In the genomic region with DNA sequence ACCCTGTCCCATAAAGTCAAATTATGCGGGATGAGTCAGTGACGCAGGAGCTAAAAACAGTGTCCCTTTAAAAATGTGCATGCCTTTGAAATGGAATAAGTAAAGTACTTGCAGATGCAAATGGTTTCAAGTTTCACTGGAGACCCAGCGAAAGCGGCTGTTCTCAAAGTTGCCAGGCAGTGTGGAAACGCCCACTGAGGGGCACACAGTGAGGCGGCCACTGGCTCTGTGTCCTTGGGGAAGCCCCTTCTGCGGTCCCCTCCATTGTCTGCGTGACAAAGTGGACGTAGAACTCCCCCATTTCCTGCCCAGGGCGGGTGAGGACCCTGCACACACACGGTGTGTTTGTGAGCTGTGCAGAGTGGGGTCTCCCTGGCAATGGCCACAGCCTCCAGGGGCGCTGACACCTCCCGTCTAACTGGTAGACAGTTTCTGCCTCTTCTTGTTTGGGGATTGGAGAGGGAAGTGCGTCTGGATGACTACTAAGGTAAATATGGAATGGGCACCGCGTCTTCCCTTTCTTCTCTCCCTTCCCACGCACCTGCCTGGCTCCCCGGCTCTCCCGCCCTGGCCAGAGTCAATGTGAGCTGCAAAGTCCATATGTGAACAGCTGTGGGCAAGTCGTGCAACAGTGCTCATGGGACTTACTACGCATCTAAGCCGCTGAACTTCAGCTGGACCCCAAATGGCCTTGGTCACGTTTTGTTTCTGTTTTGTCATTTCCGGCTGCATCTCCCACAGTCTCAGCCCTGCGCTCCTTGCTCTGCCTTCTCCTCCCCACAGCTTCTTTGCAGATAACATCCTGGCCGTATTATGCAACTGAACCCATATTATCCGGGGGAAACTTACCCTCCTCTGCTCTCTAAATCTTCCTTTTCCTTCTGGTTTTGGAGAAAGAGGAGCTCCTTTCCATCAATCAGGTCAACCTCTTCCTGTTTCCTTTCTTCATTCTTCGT, we compare ENCODE assay signal across 8 cellular contexts. TPM values are rescaled to one million over a fixed set of nuclear protein-coding genes. Genes with fewer than 3 reads are reported as not detected.
DNase-seq lines count a peak whose midpoint lies in the region; FAIRE-seq and TF ChIP-seq lines count a peak whose summit lies in the region.

No MANE protein-coding gene starts in this region.

- H3K27ac ChIP-seq in keratinocyte (ENCODE audit: control insufficient read depth, insufficient read depth, low read length) (no peak overlapping the region), stomach (peak overlapping the region; percentile 48 to 79 (median 67))

- peak overlapping the region in 1 of 3 experiments; percentile 36 for H3K4me3 ChIP-seq in keratinocyte (ENCODE audit: control insufficient read depth in 2 of 3, extremely low read depth in 1 of 3, insufficient read depth in 2 of 3, low read depth in 1 of 3, low read length in 3 of 3)
- H3K4me3 ChIP-seq in stomach, result peak overlapping the region; percentile 34 to 50 (median 46)

- H3K36me3 ChIP-seq in keratinocyte (ENCODE audit: control insufficient read depth in 2 of 2, extremely low read depth in 1 of 2, insufficient read depth in 2 of 2, low read length in 2 of 2), result no peaks in the 10 kb centered on the region
- no peaks in the 10 kb centered on the region for H3K36me3 ChIP-seq in stomach

- H3K4me2 ChIP-seq in keratinocyte (ENCODE audit: control insufficient read depth, extremely low read depth, insufficient read depth, low read depth, low read length), result peak overlapping the region; percentile 71

- H3K9ac ChIP-seq in keratinocyte (ENCODE audit: control insufficient read depth, extremely low read depth, insufficient read depth, low read length), result no peak overlapping the region

- dilution Hi-C loops in keratinocyte (cut with MboI; ENCODE audit: extremely low pct_ligation_motif_present, low sequenced_read_pairs), result no loop called here

- no peaks in the 10 kb centered on the region for H4K20me1 ChIP-seq in keratinocyte (ENCODE audit: control insufficient read depth, extremely low read depth, insufficient read depth, low read length)

- H3K79me2 ChIP-seq in keratinocyte (ENCODE audit: control insufficient read depth, insufficient read depth, low read length), result no peaks in the 10 kb centered on the region

- H2AFZ ChIP-seq in keratinocyte (ENCODE audit: control insufficient read depth, low read length), result peak overlapping the region; percentile 63

- no peak for TF ChIP-seq POLR2A in stomach (IDR thresholded peaks at IDR 0.05)

- H3K9me1 ChIP-seq in keratinocyte (ENCODE audit: control insufficient read depth, extremely low read depth, insufficient read depth, low read length), result no peaks in the 10 kb centered on the region

- intact Hi-C loops in stomach (cut with DNase I; ENCODE audit: low total_unique reads), result no loop called here

- FAIRE-seq in keratinocyte (lab: Jason Lieb, UNC), result no peak

- no peak for TF ChIP-seq EP300 in stomach (IDR thresholded peaks at IDR 0.05)

- peak; percentile 11 for DNase-seq in stimulated activated CD4-positive, alpha-beta T cell treated with anti-CD3 and anti-CD28 coated beads, Interleukin-15, amount 100 ng/mL, for 24 hours
- DNase-seq in stimulated activated CD4-positive, alpha-beta T cell treated with anti-CD3 and anti-CD28 coated beads, Interleukin-12 subunit alpha, Interleukin-12 subunit beta, amount 100 ng/mL, for 4 hours, result no peak
- DNase-seq in NCI-H1092 (lab: John Stamatoyannopoulos, UW) (peak; percentile 67), amniotic epithelial cell (ENCODE audit: low read depth) (peak; percentile 53), keratinocyte (ENCODE audit: low read depth, low spot score) (no peak), stomach (peak; percentile 46), pons (ENCODE audit: low spot score) (no peak), ecto neural progenitor cell (ENCODE audit: low spot score) (no peak)

- H3K27me3 ChIP-seq in keratinocyte (ENCODE audit: control insufficient read depth, extremely low read depth, insufficient read depth, low read length) (peaks cover 29% of the 10 kb centered on the region), stomach (peaks cover 0 to 3% (median 0%) of the 10 kb centered on the region in 3 donors)

- H3K4me1 ChIP-seq in keratinocyte (ENCODE audit: control insufficient read depth, extremely low read depth, insufficient read depth, low read length) (peaks cover 6% of the 10 kb centered on the region), stomach (peaks cover 0 to 30% (median 16%) of the 10 kb centered on the region in 4 donors)

- TF ChIP-seq CTCF in keratinocyte (optimal IDR thresholded peaks at IDR 0.05 in 1 of 3, IDR thresholded peaks at IDR 0.05 in 1 of 3, conservative IDR thresholded peaks at IDR 0.05 in 1 of 3; ENCODE audit: extremely low read depth in 1 of 3, insufficient read depth in 2 of 3, low read length in 3 of 3) (peak in 2 of 3 experiments; percentile 10 to 24), stomach (IDR thresholded peaks at IDR 0.05) (no peak)

- WGBS in stomach, 5 donors, result 5 to 11% (median 10%) methylated on average over 28 of the region's 28 CpGs

- H3K9me3 ChIP-seq in keratinocyte (ENCODE audit: control insufficient read depth, low read depth, low read length), result no peaks in the 10 kb centered on the region
- no peaks in the 10 kb centered on the region for H3K9me3 ChIP-seq in stomach

RNA-seq across cellular contexts. Expression of gene ZNF516, which starts 33.7 kb away (rescaled TPM):
- 7.4 to 9.3 TPM (median 9.2 TPM) in 3 replicates for polyA plus RNA-seq in keratinocyte
- polyA plus RNA-seq in keratinocyte (2011; ENCODE audit: low read depth), result 5.9 TPM
- polyA plus RNA-seq in keratinocyte (2011; cell fraction: cytosol; rRNA removed), result 5.2 and 5.6 TPM in 2 replicates
- 27.0 and 30.5 TPM in 2 replicates for polyA plus RNA-seq in keratinocyte (2011; cell fraction: nucleus; rRNA removed)
- polyA plus RNA-seq in keratinocyte (2012; ENCODE audit: low replicate concordance), result 14.0 and 14.2 TPM in 2 replicates
- 11.8 to 25.9 TPM (median 20.6 TPM) in 3 replicates for polyA minus RNA-seq in keratinocyte
- polyA minus RNA-seq in keratinocyte (2011; cell fraction: cytosol; rRNA and poly(A)+ RNA removed), result 16.7 TPM
- polyA minus RNA-seq in keratinocyte (2011; cell fraction: nucleus; rRNA and poly(A)+ RNA removed), result 30.6 and 40.4 TPM in 2 replicates
- 10 to 100 TPM; 12.8 to 25.9 (median 17.0) TPM for total RNA-seq in stomach
- polyA plus RNA-seq in stomach, result 1 to 10 TPM; 2.3 to 6.9 (median 3.2) TPM

Comparison
In these comparisons a context has a peak if more than half of its experiments do, and no peak if none do; other contexts are left out.
1. DNase-seq: peak in stimulated activated CD4-positive, alpha-beta T cell treated with anti-CD3 and anti-CD28 coated beads, Interleukin-15, amount 100 ng/mL, for 24 hours (single experiment), NCI-H1092 (single experiment), amniotic epithelial cell (single experiment) and stomach (single experiment); none in stimulated activated CD4-positive, alpha-beta T cell treated with anti-CD3 and anti-CD28 coated beads, Interleukin-12 subunit alpha, Interleukin-12 subunit beta, amount 100 ng/mL, for 4 hours (single experiment), keratinocyte (single experiment), pons (single experiment) and ecto neural progenitor cell (single experiment).
2. CTCF ChIP-seq: peak in keratinocyte (2 of 3); none in stomach (0 of 7).